ENCODE assay signal across 8 cellular contexts in genomic region chr10:87095241-87095945, GRCh38. TPM values are rescaled to one million over a fixed set of nuclear protein-coding genes. Genes with fewer than 3 reads are reported as not detected.
A peak's percentile ranks its signal among the peaks of the same experiment; 100 is the strongest.
DNase-seq lines count a peak whose midpoint lies in the region; ATAC-seq and TF ChIP-seq lines count a peak whose summit lies in the region.

No MANE protein-coding gene starts in this region.

- peak overlapping the region; percentile 56 to 94 (median 78) for H3K4me3 ChIP-seq in heart right ventricle

- peaks cover 0 to 51% (median 36%) of the 10 kb centered on the region in 9 donors for H3K4me1 ChIP-seq in heart right ventricle

- H3K27ac Mint-ChIP-seq in activated naive CD8-positive, alpha-beta T cell treated with anti-CD3 and anti-CD28 coated beads, Interleukin-2, amount 50 U/mL, for 24 hours: peak overlapping the region; percentile 90
- peak overlapping the region; percentile 93 for H3K27ac Mint-ChIP-seq in progenitor cell of endocrine pancreas

- H3K9me3 ChIP-seq in heart right ventricle: no peaks in the 10 kb centered on the region

- intact Hi-C loops in heart right ventricle (cut with DNase I): loop anchor here in 4 of 10 donors (5.0 to 10.0 kb wide), 3 partner anchors 121 to 161 kb away; no protein-coding TSS in a partner anchor

- H3K27ac ChIP-seq in heart right ventricle: peak overlapping the region; percentile 96 to 99 (median 98)

- H3K9me3 Mint-ChIP-seq in activated naive CD8-positive, alpha-beta T cell treated with anti-CD3 and anti-CD28 coated beads, Interleukin-2, amount 50 U/mL, for 24 hours: no peaks in the 10 kb centered on the region
- H3K9me3 Mint-ChIP-seq in progenitor cell of endocrine pancreas (ENCODE audit: low read depth): no peaks in the 10 kb centered on the region

- H3K27me3 Mint-ChIP-seq in activated naive CD8-positive, alpha-beta T cell treated with anti-CD3 and anti-CD28 coated beads, Interleukin-2, amount 50 U/mL, for 24 hours: no peaks in the 10 kb centered on the region
- H3K27me3 Mint-ChIP-seq in progenitor cell of endocrine pancreas: no peaks in the 10 kb centered on the region

- DNase-seq in DMS53 treated with DMSO at 0.1 percent for 48 hours (lab: John Stamatoyannopoulos, UW; ENCODE audit: unreplicated experiment) (peak; percentile 61), HUDEP-2 (lab: John Stamatoyannopoulos, UW; ENCODE audit: unreplicated experiment in 76 of 76) (peak in 71 of 76 experiments; percentile 8 to 83 (median 63)), SW 1271 (lab: John Stamatoyannopoulos, UW) (peak; percentile 33 to 65), heart right ventricle (peak; percentile 80 to 86), progenitor cell of endocrine pancreas (ENCODE audit: low spot score, unreplicated experiment) (peak; percentile 68), ureter (ENCODE audit: low spot score) (peak; percentile 83)
- peak; percentile 78 for DNase-seq in activated naive CD8-positive, alpha-beta T cell treated with anti-CD3 and anti-CD28 coated beads, Interleukin-2, amount 50 U/mL, for 24 hours

- WGBS in heart right ventricle, 2 donors: 1 to 2% methylated on average over 51 to 59 of the region's 59 CpGs

- H3K36me3 ChIP-seq in heart right ventricle: peaks cover 0 to 31% (median 6%) of the 10 kb centered on the region in 9 donors

- H3K4me3 Mint-ChIP-seq in activated naive CD8-positive, alpha-beta T cell treated with anti-CD3 and anti-CD28 coated beads, Interleukin-2, amount 50 U/mL, for 24 hours: peak overlapping the region; percentile 90
- H3K4me3 Mint-ChIP-seq in progenitor cell of endocrine pancreas (ENCODE audit: low read depth): peak overlapping the region; percentile 80

- H3K36me3 Mint-ChIP-seq in activated naive CD8-positive, alpha-beta T cell treated with anti-CD3 and anti-CD28 coated beads, Interleukin-2, amount 50 U/mL, for 24 hours (ENCODE audit: low read depth): peaks cover 52% of the 10 kb centered on the region
- peaks cover 8% of the 10 kb centered on the region for H3K36me3 Mint-ChIP-seq in progenitor cell of endocrine pancreas (ENCODE audit: insufficient read depth)

- TF ChIP-seq CTCF in heart right ventricle (IDR thresholded peaks at IDR 0.05): peak in 2 of 9 donors; percentile 6 to 13
- no peak for TF ChIP-seq CTCF in progenitor cell of endocrine pancreas (IDR thresholded peaks at IDR 0.05; ENCODE audit: unreplicated experiment)

- H3K27me3 ChIP-seq in heart right ventricle: no peaks in the 10 kb centered on the region

- H3K4me1 Mint-ChIP-seq in activated naive CD8-positive, alpha-beta T cell treated with anti-CD3 and anti-CD28 coated beads, Interleukin-2, amount 50 U/mL, for 24 hours: peaks cover 50% of the 10 kb centered on the region
- H3K4me1 Mint-ChIP-seq in progenitor cell of endocrine pancreas (ENCODE audit: low read depth): peaks cover 25% of the 10 kb centered on the region

- peak; percentile 56 for ATAC-seq in GM21390 (IDR thresholded peaks at IDR 0.05; ENCODE audit: unreplicated experiment)
- peak; percentile 68 for ATAC-seq in activated naive CD8-positive, alpha-beta T cell treated with anti-CD3 and anti-CD28 coated beads, Interleukin-2, amount 50 U/mL, for 24 hours
- peak; percentile 83 to 95 (median 88) for ATAC-seq in heart right ventricle

RNA-seq across cellular contexts. Expression of gene SHLD2, which starts 0.4 kb away (rescaled TPM):
- total RNA-seq in heart right ventricle (10 to 100 TPM in 8 of 10 donors, 1 to 10 TPM in 2; 9.5 to 16.1 (median 11.6) TPM), progenitor cell of endocrine pancreas (18.9 and 19.2 TPM in 2 replicates), ureter (34.1 TPM)
- polyA plus RNA-seq in heart right ventricle: 10 to 100 TPM in 1 of 2 donors, 1 to 10 TPM in 1; 9.4 to 10.0 TPM

RNA-seq across cellular contexts. Expression of gene GLUD1, which starts 0.8 kb away (rescaled TPM):
- 100 to 1,000 TPM in 7 of 10 donors, 10 to 100 TPM in 3; 85.9 to 130 (median 119) TPM for total RNA-seq in heart right ventricle
- 10 to 100 TPM; 38.0 to 66.8 TPM for polyA plus RNA-seq in heart right ventricle
- total RNA-seq in progenitor cell of endocrine pancreas: 69.5 and 72.4 TPM in 2 replicates
- total RNA-seq in ureter: 157 TPM

Comparison
In these comparisons a context has a peak if more than half of its experiments do, and no peak if none do; other contexts are left out.
1. Peak in every context shown above with its lines: DNase-seq, ATAC-seq, H3K4me3 ChIP-seq and H3K27ac ChIP-seq.